Comparison of ENCODE assay signal across 10 cellular contexts in genomic region chr16:53519417-53520091, GRCh38. TPM values are rescaled to one million over a fixed set of nuclear protein-coding genes. Genes with fewer than 3 reads are reported as not detected.
DNase-seq lines count a peak whose midpoint lies in the region; ATAC-seq and TF ChIP-seq lines count a peak whose summit lies in the region.
"Had no signal": no experiment of that assay in that cellular context is flagged by ENCODE, and none has a peak within 500 bp of the region (broad histone marks: within the 10 kb centered on the region; RNA-seq: fewer than 3 reads in every experiment).

No MANE protein-coding gene starts in this region.

- CTCF ChIA-PET in CD8-positive, alpha-beta T cell (lab: Charles Lee): interaction anchor here (0.6 to 1.8 kb wide), 6 partner anchors 9 to 30 kb away, joined by 3 to 9 read pairs (median 4); no protein-coding TSS in a partner anchor
- CTCF ChIA-PET in IMR-90 (lab: Yijun Ruan, JAX): no interaction called here

- no peak for TF ChIP-seq POLR2A in IMR-90 (IDR thresholded peaks at IDR 0.05; ENCODE audit: low read depth, low read length)

- H4K5ac ChIP-seq in IMR-90 (ENCODE audit: low read depth, low read length): no peak overlapping the region

- DNase-seq in CD8-positive, alpha-beta T cell: no peak
- DNase-seq in IMR-90 (no peak), osteoblast (ENCODE audit: insufficient read length, low spot score, missing footprints) (no peak), DMS79 (lab: John Stamatoyannopoulos, UW) (no peak), GM20000 (ENCODE audit: low spot score) (no peak)
- DNase-seq: NCI-H526 had no signal

- H3K9me3 ChIP-seq in CD8-positive, alpha-beta T cell (ENCODE audit: low read length): no peaks in the 10 kb centered on the region
- H3K9me3 ChIP-seq in IMR-90 (ENCODE audit: control insufficient read depth, insufficient read depth, low read length) (no peaks in the 10 kb centered on the region), neutrophil (no peaks in the 10 kb centered on the region), osteoblast (ENCODE audit: low read depth, low read length) (no peaks in the 10 kb centered on the region)
- H3K9me3 ChIP-seq: SJSA1 had no signal

- H3K79me1 ChIP-seq in IMR-90 (ENCODE audit: low read depth in 1 of 2, low read length in 2 of 2): no peaks in the 10 kb centered on the region

- dilution Hi-C loops in IMR-90 (cut with HindIII; ENCODE audit: low sequenced_read_pairs, unreplicated experiment): no loop called here

- H3K18ac ChIP-seq in IMR-90 (ENCODE audit: low read depth, low read length): no peak overlapping the region

- peak overlapping the region; percentile 80 for H3K4me3 Mint-ChIP-seq in CD8-positive, alpha-beta T cell

- no peak overlapping the region for H3K4me2 ChIP-seq in IMR-90 (ENCODE audit: low read depth, low read length)
- no peak overlapping the region for H3K4me2 ChIP-seq in osteoblast (ENCODE audit: insufficient read depth, low read length)

- peaks cover 49% of the 10 kb centered on the region for H3K4me1 Mint-ChIP-seq in CD8-positive, alpha-beta T cell (ENCODE audit: low read depth)

- H3K79me2 ChIP-seq in osteoblast (ENCODE audit: insufficient read depth, low read length): no peaks in the 10 kb centered on the region

- POLR2A ChIA-PET in CD8-positive, alpha-beta T cell (lab: Charles Lee): interaction anchor here (0.6 to 2.1 kb wide), 9 partner anchors 11 to 86 kb away, joined by 3 to 5 read pairs (median 3); partner anchors contain the start of gene RBL2
- POLR2A ChIA-PET in IMR-90 (lab: Charles Lee; ENCODE audit: unreplicated experiment): no interaction called here

- H4K20me1 ChIP-seq in IMR-90 (ENCODE audit: insufficient read depth, low read length): no peaks in the 10 kb centered on the region
- no peaks in the 10 kb centered on the region for H4K20me1 ChIP-seq in osteoblast (ENCODE audit: insufficient read depth, low read length)

- no peak overlapping the region for H4K8ac ChIP-seq in IMR-90 (ENCODE audit: low read depth in 2 of 2, low read length in 2 of 2)

- intact Hi-C loops in CD8-positive, alpha-beta T cell (cut with DNase I, micrococcal nuclease): loop anchor here (2.0 to 10.0 kb wide), 3 partner anchors 17 to 295 kb away; partner anchors contain the start of gene AKTIP (in 1 of the 2)
- intact Hi-C loops in IMR-90 (cut with micrococcal nuclease): loop anchor here (10.0 kb wide), 1 partner anchor 1325 kb away; no protein-coding TSS in a partner anchor

- TF ChIP-seq CTCF in CD8-positive, alpha-beta T cell (IDR thresholded peaks at IDR 0.05): no peak
- TF ChIP-seq CTCF in IMR-90 (conservative IDR thresholded peaks at IDR 0.05; ENCODE audit: low read depth, low read length) (no peak), neutrophil (IDR thresholded peaks at IDR 0.05) (no peak), osteoblast (IDR thresholded peaks at IDR 0.05; ENCODE audit: extremely low read depth, low read depth, low read length) (no peak), GM20000 (IDR thresholded peaks at IDR 0.05; ENCODE audit: extremely low read depth, missing control alignments) (no peak)

- H3K9me1 ChIP-seq in IMR-90 (ENCODE audit: insufficient read depth, low read length): no peaks in the 10 kb centered on the region; the same call in 1 of the 2 replicates

- no peaks in the 10 kb centered on the region for H3K36me3 ChIP-seq in CD8-positive, alpha-beta T cell (ENCODE audit: insufficient read depth, low read length)
- H3K36me3 ChIP-seq in IMR-90 (ENCODE audit: control insufficient read depth, insufficient read depth, low read length): no peaks in the 10 kb centered on the region
- no peaks in the 10 kb centered on the region for H3K36me3 ChIP-seq in neutrophil
- H3K36me3 ChIP-seq in osteoblast (ENCODE audit: insufficient read depth, low read length): no peaks in the 10 kb centered on the region
- H3K36me3 ChIP-seq: SJSA1 had no signal

- peak overlapping the region; percentile 37 for H2AFZ ChIP-seq in IMR-90 (replicated peaks; ENCODE audit: low read length, poor library complexity)
- no peak overlapping the region for H2AFZ ChIP-seq in osteoblast (ENCODE audit: low read length)

- peak overlapping the region; percentile 5 for H2AK9ac ChIP-seq in IMR-90 (replicated peaks; ENCODE audit: low read depth, low read length, poor library complexity)

- WGBS in IMR-90 (ENCODE audit: extremely low coverage in 2 of 2, insufficient read length in 1 of 2), 2 experiments: 42% methylated on average over 2 of the region's 8 CpGs; no CpG with 5 or more reads in 1 of the 2 experiments

- no peaks in the 10 kb centered on the region for H3K27me3 ChIP-seq in CD8-positive, alpha-beta T cell (ENCODE audit: insufficient read depth, low read length)
- H3K27me3 ChIP-seq in IMR-90 (ENCODE audit: control insufficient read depth, insufficient read depth, low read length): peaks cover 2% of the 10 kb centered on the region; the same call in 1 of the 2 replicates
- peaks cover 16% of the 10 kb centered on the region for H3K27me3 ChIP-seq in neutrophil
- no peaks in the 10 kb centered on the region for H3K27me3 ChIP-seq in osteoblast (ENCODE audit: insufficient read depth, low read length)
- H3K27me3 ChIP-seq: SJSA1 had no signal

- no peak overlapping the region for H3K14ac ChIP-seq in IMR-90 (replicated peaks; ENCODE audit: low read depth, low read length)

- no peaks in the 10 kb centered on the region for H3K36me3 Mint-ChIP-seq in CD8-positive, alpha-beta T cell

- peak; percentile 47 for ATAC-seq in CD8-positive, alpha-beta T cell
- ATAC-seq in IMR-90 (ENCODE audit: low read depth) (no peak), GM21723 (IDR thresholded peaks at IDR 0.05; ENCODE audit: unreplicated experiment) (no peak)

- H3K4me3 ChIP-seq in CD8-positive, alpha-beta T cell (ENCODE audit: low read depth, low read length): peak overlapping the region; percentile 26
- H3K4me3 ChIP-seq in IMR-90 (ENCODE audit: insufficient read depth, low read depth, low read length) (no peak overlapping the region), neutrophil (ENCODE audit: low read depth in 1 of 2, low read length in 1 of 2) (peak overlapping the region; percentile 54 to 64), osteoblast (ENCODE audit: insufficient read depth, low read length) (no peak overlapping the region)
- H3K4me3 ChIP-seq: SJSA1 had no signal

- no peak overlapping the region for H2BK5ac ChIP-seq in IMR-90 (ENCODE audit: low read depth, low read length, poor library complexity, severe bottlenecking)

- H3K9me3 Mint-ChIP-seq in CD8-positive, alpha-beta T cell: no peaks in the 10 kb centered on the region

- no peak overlapping the region for H2BK120ac ChIP-seq in IMR-90 (ENCODE audit: low read depth, low read length)

- no peak overlapping the region for H2BK20ac ChIP-seq in IMR-90 (ENCODE audit: low read depth, low read length)

- H3K56ac ChIP-seq in IMR-90 (ENCODE audit: extremely low read depth, insufficient read depth, low read length): no peak overlapping the region

- H3K27ac ChIP-seq in CD8-positive, alpha-beta T cell (ENCODE audit: low read depth, low read length): peak overlapping the region; percentile 1
- no peak overlapping the region for H3K27ac ChIP-seq in IMR-90 (ENCODE audit: insufficient read depth, low read length)
- H3K27ac ChIP-seq in cingulate gyrus (ENCODE audit: low read depth, low read length): peak overlapping the region; percentile 63
- H3K27ac ChIP-seq in neutrophil: peak overlapping the region; percentile 95
- no peak overlapping the region for H3K27ac ChIP-seq in osteoblast (ENCODE audit: low read depth, low read length)
- H3K27ac ChIP-seq: SJSA1 had no signal

- H3K23ac ChIP-seq in IMR-90 (ENCODE audit: low read depth, low read length): no peak overlapping the region

- no peak overlapping the region for H2BK15ac ChIP-seq in IMR-90 (ENCODE audit: low read depth, low read length)

- H3K27me3 Mint-ChIP-seq in CD8-positive, alpha-beta T cell (ENCODE audit: low read depth): peaks cover 14% of the 10 kb centered on the region

- no peak overlapping the region for H3K4ac ChIP-seq in IMR-90 (ENCODE audit: low read depth, low read length)

- peaks cover 42% of the 10 kb centered on the region for H3K4me1 ChIP-seq in CD8-positive, alpha-beta T cell (ENCODE audit: insufficient read depth, low read length)
- H3K4me1 ChIP-seq in IMR-90 (ENCODE audit: control insufficient read depth, insufficient read depth, low read length): no peaks in the 10 kb centered on the region
- peaks cover 49 to 61% of the 10 kb centered on the region in 2 experiments for H3K4me1 ChIP-seq in neutrophil (ENCODE audit: control insufficient read depth in 1 of 2, insufficient read depth in 1 of 2, low read depth in 1 of 2, low read length in 1 of 2)
- peaks cover 3% of the 10 kb centered on the region for H3K4me1 ChIP-seq in osteoblast (ENCODE audit: insufficient read depth, low read length)

- in situ Hi-C loops in IMR-90 (cut with MboI; ENCODE audit: low sequenced_read_pairs): no loop called here

- no TSS peak for BruUV-seq in IMR-90 (replicated peaks; lab: Mats Ljungman, UMichigan)

- H3K27ac Mint-ChIP-seq in CD8-positive, alpha-beta T cell: peak overlapping the region; percentile 91

- no peak overlapping the region for H4K91ac ChIP-seq in IMR-90 (ENCODE audit: insufficient read depth, low read depth, low read length)

- H3K9ac ChIP-seq in IMR-90 (ENCODE audit: low read depth, low read length): no peak overlapping the region

- TF ChIP-seq RAD21 in IMR-90 (IDR thresholded peaks at IDR 0.05; ENCODE audit: low read length): no peak

- H2AK5ac ChIP-seq in IMR-90 (ENCODE audit: low read depth, low read length): no peak overlapping the region

TF ChIP-seq in IMR-90, 13 proteins besides CTCF, POLR2A, EP300 and RAD21 (continues in another document):
- TF ChIP-seq MAZ (IDR thresholded peaks at IDR 0.05; ENCODE audit: borderline replicate concordance, low read depth, low read length) (no peak), CHD1 (IDR thresholded peaks at IDR 0.05; ENCODE audit: low read depth, low read length) (no peak), CEBPB (IDR thresholded peaks at IDR 0.05; ENCODE audit: low read depth, low read length) (no peak), RFX5 (IDR thresholded peaks at IDR 0.05; ENCODE audit: low read depth, low read length) (no peak), MXI1 (IDR thresholded peaks at IDR 0.05; ENCODE audit: borderline replicate concordance, low read depth, low read length) (no peak), RCOR1 (IDR thresholded peaks at IDR 0.05; ENCODE audit: insufficient replicate concordance, low read length) (no peak)

RNA-seq across cellular contexts. Expression of gene AKTIP, which starts 16.5 kb away (rescaled TPM):
- 10 to 100 TPM; 56.4 to 63.4 TPM for total RNA-seq in CD8-positive, alpha-beta T cell
- total RNA-seq in IMR-90 (2012; rRNA removed) (18.9 and 19.9 TPM in 2 replicates), osteoblast (25.0 and 25.6 TPM in 2 replicates)
- polyA plus RNA-seq in IMR-90 (2012; rRNA removed): 14.0 and 17.7 TPM in 2 replicates
- 6.7 and 8.8 TPM in 2 replicates for polyA plus RNA-seq in IMR-90 (2012; cell fraction: cytosol; rRNA removed)
- 8.1 and 36.9 TPM in 2 replicates for polyA plus RNA-seq in IMR-90 (2012; cell fraction: nucleus; rRNA removed; ENCODE audit: low replicate concordance)

Comparison
In these comparisons a context has a peak if more than half of its experiments do, and no peak if none do; other contexts are left out.
1. H3K27ac ChIP-seq: peak in CD8-positive, alpha-beta T cell (single experiment), cingulate gyrus (single experiment) and neutrophil (single experiment); none in IMR-90 (single experiment) and osteoblast (single experiment).
2. H3K4me3 ChIP-seq: peak in CD8-positive, alpha-beta T cell (single experiment) and neutrophil (2 of 2); none in IMR-90 (single experiment) and osteoblast (single experiment).